8 cellular contexts compared by ENCODE assay signal in the genomic region with DNA sequence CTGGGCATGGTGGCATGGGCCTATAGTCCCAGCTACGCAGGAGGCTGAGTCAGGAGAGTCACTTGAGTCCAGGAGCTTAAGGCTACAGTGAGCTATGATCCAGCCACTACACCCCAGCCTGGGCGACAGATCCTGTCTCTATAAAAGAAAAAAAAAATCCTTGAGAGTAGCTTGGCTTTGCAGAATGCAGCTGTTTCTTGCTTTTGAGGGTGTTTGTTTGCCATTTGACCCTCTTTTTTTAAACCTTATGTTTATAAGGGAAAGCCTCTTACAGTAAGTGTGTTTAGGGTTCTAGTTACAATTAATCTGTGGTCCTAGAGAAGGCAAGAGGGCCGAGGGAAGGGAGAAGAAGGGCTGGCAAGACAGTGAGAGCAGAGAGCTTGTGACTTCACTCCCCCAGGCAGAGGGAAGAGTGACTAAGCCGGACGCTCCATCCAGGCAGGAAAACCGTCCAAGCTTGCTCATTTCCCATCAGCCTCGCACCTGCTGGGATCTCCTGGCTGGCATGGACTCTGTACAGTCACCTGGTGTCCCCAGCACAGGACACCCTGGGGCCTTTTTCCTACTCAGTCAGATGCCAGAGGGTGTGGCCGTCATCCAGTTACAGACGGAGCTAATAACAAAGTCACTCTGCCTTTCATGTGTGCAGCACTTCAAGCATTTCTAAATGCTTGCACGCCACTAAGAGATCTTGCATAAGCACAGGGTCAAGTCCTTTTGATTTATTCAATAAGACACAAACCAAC. TPM values are rescaled to one million over a fixed set of nuclear protein-coding genes. Genes with fewer than 3 reads are reported as not detected.
DNase-seq lines count a peak whose midpoint lies in the region; ATAC-seq, FAIRE-seq and TF ChIP-seq lines count a peak whose summit lies in the region.

No MANE protein-coding gene starts in this region.

- no peak for FAIRE-seq in GM12891 (lab: Jason Lieb, UNC)

- H3K4me3 Mint-ChIP-seq in stimulated activated naive CD8-positive, alpha-beta T cell treated with anti-CD3 and anti-CD28 coated beads, Interleukin-15, amount 100 ng/mL, for 72 hours: no peak overlapping the region
- H3K4me3 Mint-ChIP-seq in activated T-cell treated with anti-CD3 and anti-CD28 coated beads, Interleukin-2, amount 50 U/mL, for 4 hours: no peak overlapping the region

- no peak for TF ChIP-seq CTCF in retinal pigment epithelial cell (conservative IDR thresholded peaks at IDR 0.05; ENCODE audit: low read depth, low read length)

- no peaks in the 10 kb centered on the region for H3K9me3 Mint-ChIP-seq in stimulated activated naive CD8-positive, alpha-beta T cell treated with anti-CD3 and anti-CD28 coated beads, Interleukin-15, amount 100 ng/mL, for 72 hours
- no peaks in the 10 kb centered on the region for H3K9me3 Mint-ChIP-seq in activated T-cell treated with anti-CD3 and anti-CD28 coated beads, Interleukin-2, amount 50 U/mL, for 4 hours

- H3K27me3 Mint-ChIP-seq in stimulated activated naive CD8-positive, alpha-beta T cell treated with anti-CD3 and anti-CD28 coated beads, Interleukin-15, amount 100 ng/mL, for 72 hours: no peaks in the 10 kb centered on the region
- H3K27me3 Mint-ChIP-seq in activated T-cell treated with anti-CD3 and anti-CD28 coated beads, Interleukin-2, amount 50 U/mL, for 4 hours (ENCODE audit: low read depth): no peaks in the 10 kb centered on the region

- ATAC-seq in stimulated activated naive CD8-positive, alpha-beta T cell treated with anti-CD3 and anti-CD28 coated beads, Interleukin-15, amount 100 ng/mL, for 72 hours: peak; percentile 39
- ATAC-seq in stimulated activated naive CD8-positive, alpha-beta T cell treated with anti-CD3 and anti-CD28 coated beads, Interleukin-15, Interleukin-2, amounts not matched to agents 100 U/mL and 50 U/mL, for 24 hours: no peak
- no peak for ATAC-seq in activated T-cell treated with anti-CD3 and anti-CD28 coated beads, Interleukin-2, amount 50 U/mL, for 4 hours

- H3K4me3 ChIP-seq in retinal pigment epithelial cell (ENCODE audit: low read length): no peak overlapping the region

- DNase-seq in stimulated activated naive CD8-positive, alpha-beta T cell treated with anti-CD3 and anti-CD28 coated beads, Interleukin-15, amount 100 ng/mL, for 72 hours: no peak
- DNase-seq in stimulated activated naive CD8-positive, alpha-beta T cell treated with anti-CD3 and anti-CD28 coated beads, Interleukin-15, Interleukin-2, amounts not matched to agents 100 U/mL and 50 U/mL, for 24 hours: no peak
- peak; percentile 99 for DNase-seq in SW480 (ENCODE audit: low spot score)
- peak in 22 of 42 donors; percentile 13 to 78 (median 42) for DNase-seq in head of caudate nucleus
- DNase-seq in retinal pigment epithelial cell (ENCODE audit: low read depth): peak; percentile 60
- no peak for DNase-seq in activated T-cell treated with anti-CD3 and anti-CD28 coated beads, Interleukin-2, amount 50 U/mL, for 4 hours
- no peak for DNase-seq in stimulated activated CD4-positive, alpha-beta T cell treated with anti-CD3 and anti-CD28 coated beads, Interleukin-4, amount 100 ng/mL, for 24 hours
- no peak for DNase-seq in GM12891 (ENCODE audit: insufficient read length, low spot score)

- intact Hi-C loops in head of caudate nucleus (cut with DNase I): no loop called here

- no peak for TF ChIP-seq POLR2A in GM12891 (IDR thresholded peaks at IDR 0.05; ENCODE audit: low read depth, low read length)

- no peaks in the 10 kb centered on the region for H3K36me3 Mint-ChIP-seq in activated T-cell treated with anti-CD3 and anti-CD28 coated beads, Interleukin-2, amount 50 U/mL, for 4 hours (ENCODE audit: insufficient read depth)

- no peak overlapping the region for H3K27ac Mint-ChIP-seq in stimulated activated naive CD8-positive, alpha-beta T cell treated with anti-CD3 and anti-CD28 coated beads, Interleukin-15, amount 100 ng/mL, for 72 hours

- H3K4me1 Mint-ChIP-seq in stimulated activated naive CD8-positive, alpha-beta T cell treated with anti-CD3 and anti-CD28 coated beads, Interleukin-15, amount 100 ng/mL, for 72 hours: peaks cover 9% of the 10 kb centered on the region
- peaks cover 8% of the 10 kb centered on the region for H3K4me1 Mint-ChIP-seq in activated T-cell treated with anti-CD3 and anti-CD28 coated beads, Interleukin-2, amount 50 U/mL, for 4 hours (ENCODE audit: low read depth)

TF ChIP-seq in GM12891, 5 proteins besides CTCF, POLR2A, EP300 and RAD21:
- TF ChIP-seq SPI1 (IDR thresholded peaks at IDR 0.05; ENCODE audit: low read depth, low read length): no peak
- no peak for TF ChIP-seq PAX5 (IDR thresholded peaks at IDR 0.05; ENCODE audit: insufficient read depth, low read length, severe bottlenecking)
- TF ChIP-seq POU2F2 (IDR thresholded peaks at IDR 0.05; ENCODE audit: low read depth, low read length): no peak
- no peak for TF ChIP-seq TAF1 (IDR thresholded peaks at IDR 0.05; ENCODE audit: low read depth, low read length)
- no peak for TF ChIP-seq POLR2AphosphoS5 (IDR thresholded peaks at IDR 0.05; ENCODE audit: low read depth, low read length)

RNA-seq across cellular contexts. Expression of a gene that starts 55.5 kb away (rescaled TPM):
- total RNA-seq in activated T-cell treated with anti-CD3 and anti-CD28 coated beads, Interleukin-2, amount 50 U/mL, for 4 hours: 1 to 10 TPM; 3.6 to 4.9 (median 4.9) TPM
- polyA plus RNA-seq in GM12891 (2012; ENCODE audit: low read depth, missing spikeins): 2.9 TPM

Comparison
In these comparisons a context has a peak if more than half of its experiments do, and no peak if none do; other contexts are left out.
1. DNase-seq: peak in SW480 (single experiment), head of caudate nucleus (22 of 42) and retinal pigment epithelial cell (single experiment); none in stimulated activated naive CD8-positive, alpha-beta T cell treated with anti-CD3 and anti-CD28 coated beads, Interleukin-15, amount 100 ng/mL, for 72 hours (0 of 2), stimulated activated naive CD8-positive, alpha-beta T cell treated with anti-CD3 and anti-CD28 coated beads, Interleukin-15, Interleukin-2, amounts not matched to agents 100 U/mL and 50 U/mL, for 24 hours (single experiment), activated T-cell treated with anti-CD3 and anti-CD28 coated beads, Interleukin-2, amount 50 U/mL, for 4 hours (single experiment), stimulated activated CD4-positive, alpha-beta T cell treated with anti-CD3 and anti-CD28 coated beads, Interleukin-4, amount 100 ng/mL, for 24 hours (single experiment) and GM12891 (single experiment).